Comparison of ENCODE assay signal across 1 cellular context in the genomic region with DNA sequence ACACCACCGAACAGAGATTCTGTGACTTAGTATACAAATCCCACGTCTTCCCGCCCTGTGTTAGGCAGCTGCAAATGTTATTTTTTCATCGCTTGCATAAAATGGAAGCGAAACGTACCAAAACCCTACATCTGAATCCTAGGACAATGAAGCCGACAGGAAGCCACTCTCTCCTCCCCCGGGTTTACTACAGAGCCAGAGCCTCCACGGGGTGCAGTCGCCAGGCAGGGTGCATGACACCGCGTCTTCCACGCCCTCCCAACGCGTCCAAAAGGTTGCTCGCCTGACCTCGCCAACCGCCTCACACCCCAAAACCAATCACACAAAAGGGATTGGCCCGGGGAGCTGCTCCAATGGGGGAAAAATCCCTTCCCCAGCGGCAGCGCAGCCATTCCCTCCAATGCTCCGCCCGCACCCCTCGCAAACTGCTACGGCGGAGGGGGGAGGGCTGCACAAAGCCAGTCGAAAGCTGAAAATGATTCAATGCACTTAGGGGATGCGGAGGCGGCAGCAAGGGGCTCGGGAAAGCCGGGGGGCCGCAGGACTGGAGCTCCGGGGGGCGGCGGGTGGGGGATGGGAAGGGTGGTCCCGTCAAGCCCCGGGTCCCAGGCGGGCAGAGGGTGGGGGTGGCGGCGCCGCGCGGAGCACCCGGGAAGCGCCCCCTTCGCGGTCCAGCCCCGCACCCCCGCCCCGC.
TF ChIP-seq lines count a peak whose summit lies in the region.

No MANE protein-coding gene starts in this region.

TF ChIP-seq in K562, 482 proteins besides CTCF, POLR2A, EP300 and RAD21 (continued from another document and continues in another):
- TF ChIP-seq, protein P1, sequence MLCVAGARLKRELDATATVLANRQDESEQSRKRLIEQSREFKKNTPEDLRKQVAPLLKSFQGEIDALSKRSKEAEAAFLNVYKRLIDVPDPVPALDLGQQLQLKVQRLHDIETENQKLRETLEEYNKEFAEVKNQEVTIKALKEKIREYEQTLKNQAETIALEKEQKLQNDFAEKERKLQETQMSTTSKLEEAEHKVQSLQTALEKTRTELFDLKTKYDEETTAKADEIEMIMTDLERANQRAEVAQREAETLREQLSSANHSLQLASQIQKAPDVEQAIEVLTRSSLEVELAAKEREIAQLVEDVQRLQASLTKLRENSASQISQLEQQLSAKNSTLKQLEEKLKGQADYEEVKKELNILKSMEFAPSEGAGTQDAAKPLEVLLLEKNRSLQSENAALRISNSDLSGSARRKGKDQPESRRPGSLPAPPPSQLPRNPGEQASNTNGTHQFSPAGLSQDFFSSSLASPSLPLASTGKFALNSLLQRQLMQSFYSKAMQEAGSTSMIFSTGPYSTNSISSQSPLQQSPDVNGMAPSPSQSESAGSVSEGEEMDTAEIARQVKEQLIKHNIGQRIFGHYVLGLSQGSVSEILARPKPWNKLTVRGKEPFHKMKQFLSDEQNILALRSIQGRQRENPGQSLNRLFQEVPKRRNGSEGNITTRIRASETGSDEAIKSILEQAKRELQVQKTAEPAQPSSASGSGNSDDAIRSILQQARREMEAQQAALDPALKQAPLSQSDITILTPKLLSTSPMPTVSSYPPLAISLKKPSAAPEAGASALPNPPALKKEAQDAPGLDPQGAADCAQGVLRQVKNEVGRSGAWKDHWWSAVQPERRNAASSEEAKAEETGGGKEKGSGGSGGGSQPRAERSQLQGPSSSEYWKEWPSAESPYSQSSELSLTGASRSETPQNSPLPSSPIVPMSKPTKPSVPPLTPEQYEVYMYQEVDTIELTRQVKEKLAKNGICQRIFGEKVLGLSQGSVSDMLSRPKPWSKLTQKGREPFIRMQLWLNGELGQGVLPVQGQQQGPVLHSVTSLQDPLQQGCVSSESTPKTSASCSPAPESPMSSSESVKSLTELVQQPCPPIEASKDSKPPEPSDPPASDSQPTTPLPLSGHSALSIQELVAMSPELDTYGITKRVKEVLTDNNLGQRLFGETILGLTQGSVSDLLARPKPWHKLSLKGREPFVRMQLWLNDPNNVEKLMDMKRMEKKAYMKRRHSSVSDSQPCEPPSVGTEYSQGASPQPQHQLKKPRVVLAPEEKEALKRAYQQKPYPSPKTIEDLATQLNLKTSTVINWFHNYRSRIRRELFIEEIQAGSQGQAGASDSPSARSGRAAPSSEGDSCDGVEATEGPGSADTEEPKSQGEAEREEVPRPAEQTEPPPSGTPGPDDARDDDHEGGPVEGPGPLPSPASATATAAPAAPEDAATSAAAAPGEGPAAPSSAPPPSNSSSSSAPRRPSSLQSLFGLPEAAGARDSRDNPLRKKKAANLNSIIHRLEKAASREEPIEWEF (CRISPR knock-in tag; IDR thresholded peaks at IDR 0.05): no peak
- no peak for TF ChIP-seq ZNF778 (CRISPR knock-in tag; IDR thresholded peaks at IDR 0.05)
- TF ChIP-seq TFE3 (CRISPR knock-in tag; IDR thresholded peaks at IDR 0.05): no peak
- peak; percentile 64 for TF ChIP-seq MAX (CRISPR knock-in tag; IDR thresholded peaks at IDR 0.05)
- no peak; the same call in 1 of the 2 replicates for TF ChIP-seq HBP1 (CRISPR knock-in tag; IDR thresholded peaks at IDR 0.05)
- TF ChIP-seq ZNF324 (CRISPR knock-in tag; IDR thresholded peaks at IDR 0.05): no peak
- no peak for TF ChIP-seq ZNF347 (CRISPR knock-in tag; IDR thresholded peaks at IDR 0.05; ENCODE audit: low read depth)
- TF ChIP-seq ZNF311 (CRISPR knock-in tag; IDR thresholded peaks at IDR 0.05): no peak
- TF ChIP-seq, protein P2, sequence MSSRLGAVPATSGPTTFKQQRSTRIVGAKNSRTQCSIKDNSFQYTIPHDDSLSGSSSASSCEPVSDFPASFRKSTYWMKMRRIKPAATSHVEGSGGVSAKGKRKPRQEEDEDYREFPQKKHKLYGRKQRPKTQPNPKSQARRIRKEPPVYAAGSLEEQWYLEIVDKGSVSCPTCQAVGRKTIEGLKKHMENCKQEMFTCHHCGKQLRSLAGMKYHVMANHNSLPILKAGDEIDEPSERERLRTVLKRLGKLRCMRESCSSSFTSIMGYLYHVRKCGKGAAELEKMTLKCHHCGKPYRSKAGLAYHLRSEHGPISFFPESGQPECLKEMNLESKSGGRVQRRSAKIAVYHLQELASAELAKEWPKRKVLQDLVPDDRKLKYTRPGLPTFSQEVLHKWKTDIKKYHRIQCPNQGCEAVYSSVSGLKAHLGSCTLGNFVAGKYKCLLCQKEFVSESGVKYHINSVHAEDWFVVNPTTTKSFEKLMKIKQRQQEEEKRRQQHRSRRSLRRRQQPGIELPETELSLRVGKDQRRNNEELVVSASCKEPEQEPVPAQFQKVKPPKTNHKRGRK (tag; IDR thresholded peaks at IDR 0.05): no peak
- TF ChIP-seq, protein P3, sequence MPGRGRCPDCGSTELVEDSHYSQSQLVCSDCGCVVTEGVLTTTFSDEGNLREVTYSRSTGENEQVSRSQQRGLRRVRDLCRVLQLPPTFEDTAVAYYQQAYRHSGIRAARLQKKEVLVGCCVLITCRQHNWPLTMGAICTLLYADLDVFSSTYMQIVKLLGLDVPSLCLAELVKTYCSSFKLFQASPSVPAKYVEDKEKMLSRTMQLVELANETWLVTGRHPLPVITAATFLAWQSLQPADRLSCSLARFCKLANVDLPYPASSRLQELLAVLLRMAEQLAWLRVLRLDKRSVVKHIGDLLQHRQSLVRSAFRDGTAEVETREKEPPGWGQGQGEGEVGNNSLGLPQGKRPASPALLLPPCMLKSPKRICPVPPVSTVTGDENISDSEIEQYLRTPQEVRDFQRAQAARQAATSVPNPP (IDR thresholded peaks at IDR 0.05; ENCODE audit: borderline replicate concordance, insufficient read depth, insufficient read length): no peak
- no peak for TF ChIP-seq ZSCAN29 (IDR thresholded peaks at IDR 0.05)
- TF ChIP-seq XRCC5 (IDR thresholded peaks at IDR 0.05; ENCODE audit: low read depth, low read length): no peak
- TF ChIP-seq BMI1 (IDR thresholded peaks at IDR 0.05; ENCODE audit: low read length): no peak
- no peak for TF ChIP-seq CTCFL (IDR thresholded peaks at IDR 0.05; ENCODE audit: borderline replicate concordance, insufficient read depth, low read depth, low read length, poor library complexity, severe bottlenecking)
- TF ChIP-seq, protein P4, sequence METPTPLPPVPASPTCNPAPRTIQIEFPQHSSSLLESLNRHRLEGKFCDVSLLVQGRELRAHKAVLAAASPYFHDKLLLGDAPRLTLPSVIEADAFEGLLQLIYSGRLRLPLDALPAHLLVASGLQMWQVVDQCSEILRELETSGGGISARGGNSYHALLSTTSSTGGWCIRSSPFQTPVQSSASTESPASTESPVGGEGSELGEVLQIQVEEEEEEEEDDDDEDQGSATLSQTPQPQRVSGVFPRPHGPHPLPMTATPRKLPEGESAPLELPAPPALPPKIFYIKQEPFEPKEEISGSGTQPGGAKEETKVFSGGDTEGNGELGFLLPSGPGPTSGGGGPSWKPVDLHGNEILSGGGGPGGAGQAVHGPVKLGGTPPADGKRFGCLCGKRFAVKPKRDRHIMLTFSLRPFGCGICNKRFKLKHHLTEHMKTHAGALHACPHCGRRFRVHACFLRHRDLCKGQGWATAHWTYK (CRISPR knock-in tag; IDR thresholded peaks at IDR 0.05): peak; percentile 72
- no peak for TF ChIP-seq CEBPZ (IDR thresholded peaks at IDR 0.05; ENCODE audit: borderline replicate concordance, low read depth, low read length)
- TF ChIP-seq, protein P5, sequence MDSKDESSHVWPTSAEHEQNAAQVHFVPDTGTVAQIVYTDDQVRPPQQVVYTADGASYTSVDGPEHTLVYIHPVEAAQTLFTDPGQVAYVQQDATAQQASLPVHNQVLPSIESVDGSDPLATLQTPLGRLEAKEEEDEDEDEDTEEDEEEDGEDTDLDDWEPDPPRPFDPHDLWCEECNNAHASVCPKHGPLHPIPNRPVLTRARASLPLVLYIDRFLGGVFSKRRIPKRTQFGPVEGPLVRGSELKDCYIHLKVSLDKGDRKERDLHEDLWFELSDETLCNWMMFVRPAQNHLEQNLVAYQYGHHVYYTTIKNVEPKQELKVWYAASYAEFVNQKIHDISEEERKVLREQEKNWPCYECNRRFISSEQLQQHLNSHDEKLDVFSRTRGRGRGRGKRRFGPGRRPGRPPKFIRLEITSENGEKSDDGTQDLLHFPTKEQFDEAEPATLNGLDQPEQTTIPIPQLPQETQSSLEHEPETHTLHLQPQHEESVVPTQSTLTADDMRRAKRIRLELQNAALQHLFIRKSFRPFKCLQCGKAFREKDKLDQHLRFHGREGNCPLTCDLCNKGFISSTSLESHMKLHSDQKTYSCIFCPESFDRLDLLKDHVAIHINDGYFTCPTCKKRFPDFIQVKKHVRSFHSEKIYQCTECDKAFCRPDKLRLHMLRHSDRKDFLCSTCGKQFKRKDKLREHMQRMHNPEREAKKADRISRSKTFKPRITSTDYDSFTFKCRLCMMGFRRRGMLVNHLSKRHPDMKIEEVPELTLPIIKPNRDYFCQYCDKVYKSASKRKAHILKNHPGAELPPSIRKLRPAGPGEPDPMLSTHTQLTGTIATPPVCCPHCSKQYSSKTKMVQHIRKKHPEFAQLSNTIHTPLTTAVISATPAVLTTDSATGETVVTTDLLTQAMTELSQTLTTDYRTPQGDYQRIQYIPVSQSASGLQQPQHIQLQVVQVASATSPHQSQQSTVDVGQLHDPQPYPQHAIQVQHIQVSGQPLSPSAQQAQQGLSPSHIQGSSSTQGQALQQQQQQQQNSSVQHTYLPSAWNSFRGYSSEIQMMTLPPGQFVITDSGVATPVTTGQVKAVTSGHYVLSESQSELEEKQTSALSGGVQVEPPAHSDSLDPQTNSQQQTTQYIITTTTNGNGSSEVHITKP (IDR thresholded peaks at IDR 0.05; ENCODE audit: partially characterized antibody): peak; percentile 35
- TF ChIP-seq IRF2 (CRISPR knock-in tag; IDR thresholded peaks at IDR 0.05): no peak
- TF ChIP-seq SREBF2 (CRISPR knock-in tag; IDR thresholded peaks at IDR 0.05): no peak
- peak in 1 of 2 experiments; percentile 31; a peak in 2 of 4 replicates for TF ChIP-seq ARNT (IDR thresholded peaks at IDR 0.05)
